In the genomic region with DNA sequence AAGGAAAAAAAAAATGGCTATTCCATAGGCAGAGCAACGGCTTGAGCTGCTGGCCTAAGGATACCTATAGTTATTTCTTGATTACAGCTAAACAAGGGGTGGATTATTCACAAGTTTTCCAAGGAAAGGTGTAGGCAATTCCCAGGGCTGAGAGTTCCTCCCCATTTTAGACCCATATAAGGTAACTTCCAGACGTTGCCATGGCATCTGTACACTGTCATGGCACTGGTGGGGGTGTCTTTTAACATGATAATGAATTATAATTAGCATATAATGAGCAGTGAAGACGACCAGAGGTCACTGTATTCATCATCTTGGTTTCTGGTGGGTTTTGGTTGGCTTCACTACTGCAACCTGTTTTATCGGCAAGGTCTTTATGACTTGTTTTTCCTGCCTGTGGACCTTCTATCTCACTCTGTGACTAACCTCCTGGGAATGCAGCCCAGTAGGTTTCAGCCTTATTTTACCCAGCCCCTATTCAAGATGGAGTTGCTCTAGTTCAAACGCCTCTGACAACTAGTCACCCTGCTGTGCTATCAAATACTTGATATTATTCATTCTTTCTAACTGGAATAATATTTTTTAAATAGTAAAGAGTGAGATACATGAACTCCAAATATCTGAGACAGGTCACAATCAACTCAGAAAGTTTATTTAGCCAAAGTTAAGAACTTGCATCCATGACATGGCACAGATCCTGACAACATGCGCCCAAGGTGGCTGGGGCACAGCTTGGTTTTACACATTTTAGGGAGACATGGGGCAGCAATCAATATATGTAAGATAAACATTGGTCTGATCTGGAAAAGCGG, we compare ENCODE assay signal across 1 cellular context.
TF ChIP-seq lines count a peak whose summit lies in the region.

No MANE protein-coding gene starts in this region.

TF ChIP-seq in HepG2, 621 proteins besides CTCF, POLR2A, EP300 and RAD21:
- TF ChIP-seq, protein P1, sequence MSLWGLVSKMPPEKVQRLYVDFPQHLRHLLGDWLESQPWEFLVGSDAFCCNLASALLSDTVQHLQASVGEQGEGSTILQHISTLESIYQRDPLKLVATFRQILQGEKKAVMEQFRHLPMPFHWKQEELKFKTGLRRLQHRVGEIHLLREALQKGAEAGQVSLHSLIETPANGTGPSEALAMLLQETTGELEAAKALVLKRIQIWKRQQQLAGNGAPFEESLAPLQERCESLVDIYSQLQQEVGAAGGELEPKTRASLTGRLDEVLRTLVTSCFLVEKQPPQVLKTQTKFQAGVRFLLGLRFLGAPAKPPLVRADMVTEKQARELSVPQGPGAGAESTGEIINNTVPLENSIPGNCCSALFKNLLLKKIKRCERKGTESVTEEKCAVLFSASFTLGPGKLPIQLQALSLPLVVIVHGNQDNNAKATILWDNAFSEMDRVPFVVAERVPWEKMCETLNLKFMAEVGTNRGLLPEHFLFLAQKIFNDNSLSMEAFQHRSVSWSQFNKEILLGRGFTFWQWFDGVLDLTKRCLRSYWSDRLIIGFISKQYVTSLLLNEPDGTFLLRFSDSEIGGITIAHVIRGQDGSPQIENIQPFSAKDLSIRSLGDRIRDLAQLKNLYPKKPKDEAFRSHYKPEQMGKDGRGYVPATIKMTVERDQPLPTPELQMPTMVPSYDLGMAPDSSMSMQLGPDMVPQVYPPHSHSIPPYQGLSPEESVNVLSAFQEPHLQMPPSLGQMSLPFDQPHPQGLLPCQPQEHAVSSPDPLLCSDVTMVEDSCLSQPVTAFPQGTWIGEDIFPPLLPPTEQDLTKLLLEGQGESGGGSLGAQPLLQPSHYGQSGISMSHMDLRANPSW (CRISPR knock-in tag; IDR thresholded peaks at IDR 0.05; ENCODE audit: borderline replicate concordance): 0 out of 2 replicates have a peak, but pooled peaks have one; percentile 7
- TF ChIP-seq KLF15 (CRISPR knock-in tag; IDR thresholded peaks at IDR 0.05; ENCODE audit: borderline replicate concordance) (no peak), YEATS2 (CRISPR knock-in tag; IDR thresholded peaks at IDR 0.05; ENCODE audit: borderline replicate concordance) (no peak)
- TF ChIP-seq, protein P2, sequence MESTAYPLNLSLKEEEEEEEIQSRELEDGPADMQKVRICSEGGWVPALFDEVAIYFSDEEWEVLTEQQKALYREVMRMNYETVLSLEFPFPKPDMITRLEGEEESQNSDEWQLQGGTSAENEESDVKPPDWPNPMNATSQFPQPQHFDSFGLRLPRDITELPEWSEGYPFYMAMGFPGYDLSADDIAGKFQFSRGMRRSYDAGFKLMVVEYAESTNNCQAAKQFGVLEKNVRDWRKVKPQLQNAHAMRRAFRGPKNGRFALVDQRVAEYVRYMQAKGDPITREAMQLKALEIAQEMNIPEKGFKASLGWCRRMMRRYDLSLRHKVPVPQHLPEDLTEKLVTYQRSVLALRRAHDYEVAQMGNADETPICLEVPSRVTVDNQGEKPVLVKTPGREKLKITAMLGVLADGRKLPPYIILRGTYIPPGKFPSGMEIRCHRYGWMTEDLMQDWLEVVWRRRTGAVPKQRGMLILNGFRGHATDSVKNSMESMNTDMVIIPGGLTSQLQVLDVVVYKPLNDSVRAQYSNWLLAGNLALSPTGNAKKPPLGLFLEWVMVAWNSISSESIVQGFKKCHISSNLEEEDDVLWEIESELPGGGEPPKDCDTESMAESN (CRISPR knock-in tag; conservative IDR thresholded peaks at IDR 0.05): no peak
